ENCODE assay signal across 8 cellular contexts in genomic region chr22:40819741-40820140, GRCh38. TPM values are rescaled to one million over a fixed set of nuclear protein-coding genes. Genes with fewer than 3 reads are reported as not detected.
DNase-seq lines count a peak whose midpoint lies in the region; ATAC-seq and TF ChIP-seq lines count a peak whose summit lies in the region.

No MANE protein-coding gene starts in this region.

- no peak for ATAC-seq in GM21723 (IDR thresholded peaks at IDR 0.05; ENCODE audit: unreplicated experiment)

- H3K36me3 ChIP-seq in MM.1S (replicated peaks; ENCODE audit: insufficient read depth, low read length), result no peaks in the 10 kb centered on the region; the same call in 1 of the 2 replicates
- peaks cover 0 to 8% of the 10 kb centered on the region in 2 donors for H3K36me3 ChIP-seq in adrenal gland (replicated peaks in 1 of 2)

- H3K27me3 Mint-ChIP-seq in immature natural killer cell (ENCODE audit: low read depth in 3 of 3), result peaks cover 0 to 6% (median 0%) of the 10 kb centered on the region in 3 donors

- no peaks in the 10 kb centered on the region for H3K9me3 ChIP-seq in MM.1S (replicated peaks; ENCODE audit: insufficient read depth, low read length)
- H3K9me3 ChIP-seq in adrenal gland (replicated peaks in 1 of 3), result no peaks in the 10 kb centered on the region

- H3K4me1 ChIP-seq in MM.1S (ENCODE audit: low read length) (peaks cover 17% of the 10 kb centered on the region), adrenal gland (replicated peaks in 1 of 2) (peaks cover 12 to 26% of the 10 kb centered on the region in 2 donors)

- peak; percentile 46 for DNase-seq in EH (ENCODE audit: low read depth)
- DNase-seq in MM.1S, result peak; percentile 19
- DNase-seq in adrenal gland, result no peak
- no peak for DNase-seq in immature natural killer cell
- DNase-seq in substantia nigra (lab: John Stamatoyannopoulos, UW), result no peak
- no peak for DNase-seq in activated CD4-positive, CD25-positive, alpha-beta regulatory T cell treated with anti-CD3 and anti-CD28 coated beads, Interleukin-2, amount 50 U/mL, for 72 hours
- no peak for DNase-seq in cerebellar nuclear complex (lab: John Stamatoyannopoulos, UW)

- peaks cover 41% of the 10 kb centered on the region for H3K79me2 ChIP-seq in MM.1S (ENCODE audit: low read length)

- no peaks in the 10 kb centered on the region for H3K9me2 ChIP-seq in MM.1S (replicated peaks; ENCODE audit: insufficient read depth, low read length)

- 3 to 10% (median 8%) methylated on average over 3 of the region's 3 CpGs for WGBS in adrenal gland, 4 donors

- peak overlapping the region; percentile 23; the same call in 1 of the 2 replicates for H3K27ac ChIP-seq in MM.1S (ENCODE audit: low read length)
- H3K27ac ChIP-seq in adrenal gland, result peak overlapping the region; percentile 1 to 88 (median 64)
- H3K27ac ChIP-seq in substantia nigra (ENCODE audit: low read depth, low read length, poor library complexity, severe bottlenecking), result peak overlapping the region; percentile 69

- peaks cover 27% of the 10 kb centered on the region for H3F3A ChIP-seq in MM.1S (ENCODE audit: insufficient read depth, low read length)

- intact Hi-C loops in adrenal gland (cut with DNase I), result loop anchor here in 1 of 2 donors (10.0 kb wide), 1 partner anchor 75 kb away; no protein-coding TSS in a partner anchor

- H3K4me3 Mint-ChIP-seq in immature natural killer cell, result peak overlapping the region; percentile 80 to 98 (median 96)

- TF ChIP-seq POLR2A in adrenal gland (IDR thresholded peaks at IDR 0.05), result no peak

- H3K4me3 ChIP-seq in MM.1S (ENCODE audit: low read length) (peak overlapping the region; percentile 61), adrenal gland (peak overlapping the region in 2 of 4 donors; percentile 90 to 98)

- TF ChIP-seq CTCF in MM.1S (IDR thresholded peaks at IDR 0.05; ENCODE audit: low read length), result no peak
- TF ChIP-seq CTCF in adrenal gland (IDR thresholded peaks at IDR 0.05), result peak in 1 of 6 experiments; percentile 5

- peak overlapping the region; percentile 77 to 99 (median 86) for H3K27ac Mint-ChIP-seq in immature natural killer cell

- no peaks in the 10 kb centered on the region for H3K36me3 Mint-ChIP-seq in immature natural killer cell

- peaks cover 27 to 38% of the 10 kb centered on the region in 2 donors for H3K4me1 Mint-ChIP-seq in immature natural killer cell

- no peaks in the 10 kb centered on the region for H4K20me1 ChIP-seq in MM.1S (ENCODE audit: insufficient read depth, low read length)

- peak overlapping the region; percentile 92 for H2AFZ ChIP-seq in MM.1S (ENCODE audit: low read length)

- peak overlapping the region; percentile 90 for H3K4me2 ChIP-seq in MM.1S (ENCODE audit: low read depth, low read length)

- H3K9me3 Mint-ChIP-seq in immature natural killer cell, result no peaks in the 10 kb centered on the region

- peak overlapping the region; percentile 53; the same call in 1 of the 2 replicates for H3K9ac ChIP-seq in MM.1S (ENCODE audit: low read length)

- H3K27me3 ChIP-seq in MM.1S (replicated peaks; ENCODE audit: insufficient read depth, low read length), result no peaks in the 10 kb centered on the region
- no peaks in the 10 kb centered on the region for H3K27me3 ChIP-seq in adrenal gland

RNA-seq across cellular contexts. Expression of gene SLC25A17, which starts 0.6 kb away (rescaled TPM):
- total RNA-seq in adrenal gland, result 10 to 100 TPM; 18.3 to 40.8 (median 22.0) TPM
- 10 to 100 TPM; 13.2 to 31.6 (median 18.2) TPM for polyA plus RNA-seq in adrenal gland
- 10 to 100 TPM; 18.5 to 26.6 (median 22.2) TPM for polyA plus RNA-seq in immature natural killer cell

RNA-seq across cellular contexts. Expression of gene ST13, which starts 36.7 kb away (rescaled TPM):
- 100 to 1,000 TPM; 187 to 399 (median 242) TPM for total RNA-seq in adrenal gland
- polyA plus RNA-seq in adrenal gland (100 to 1,000 TPM in 1 of 3 donors, 10 to 100 TPM in 2; 61.5 to 575 (median 90.0) TPM), immature natural killer cell (100 to 1,000 TPM; 111 to 131 (median 111) TPM)

RNA-seq across cellular contexts. Expression of gene XPNPEP3, which starts 37.2 kb away (rescaled TPM):
- 10 to 100 TPM; 12.9 to 41.1 (median 27.9) TPM for total RNA-seq in adrenal gland
- 10 to 100 TPM in 1 of 3 donors, 1 to 10 TPM in 2; 6.4 to 24.2 (median 7.3) TPM for polyA plus RNA-seq in adrenal gland
- 10 to 100 TPM in 1 of 3 donors, 1 to 10 TPM in 2; 5.9 to 11.4 (median 9.9) TPM for polyA plus RNA-seq in immature natural killer cell

RNA-seq across cellular contexts. Expression of gene DNAJB7, which starts 42.2 kb away (rescaled TPM):
- total RNA-seq in adrenal gland, result not detected
- polyA plus RNA-seq in adrenal gland (not detected), immature natural killer cell (under 1 TPM in 1 of 3 donors, not detected in 2; 0.21 TPM)

Comparison
In these comparisons a context has a peak if more than half of its experiments do, and no peak if none do; other contexts are left out.
1. DNase-seq: peak in EH (single experiment) and MM.1S (single experiment); none in adrenal gland (0 of 7), immature natural killer cell (0 of 3), substantia nigra (0 of 49), activated CD4-positive, CD25-positive, alpha-beta regulatory T cell treated with anti-CD3 and anti-CD28 coated beads, Interleukin-2, amount 50 U/mL, for 72 hours (single experiment) and cerebellar nuclear complex (0 of 2).
2. Peak in every context shown above with its lines, with median percentiles within 50 percentile points of each other: H3K27ac ChIP-seq.